Comparison of ENCODE assay signal across 17 cellular contexts in the genomic region with DNA sequence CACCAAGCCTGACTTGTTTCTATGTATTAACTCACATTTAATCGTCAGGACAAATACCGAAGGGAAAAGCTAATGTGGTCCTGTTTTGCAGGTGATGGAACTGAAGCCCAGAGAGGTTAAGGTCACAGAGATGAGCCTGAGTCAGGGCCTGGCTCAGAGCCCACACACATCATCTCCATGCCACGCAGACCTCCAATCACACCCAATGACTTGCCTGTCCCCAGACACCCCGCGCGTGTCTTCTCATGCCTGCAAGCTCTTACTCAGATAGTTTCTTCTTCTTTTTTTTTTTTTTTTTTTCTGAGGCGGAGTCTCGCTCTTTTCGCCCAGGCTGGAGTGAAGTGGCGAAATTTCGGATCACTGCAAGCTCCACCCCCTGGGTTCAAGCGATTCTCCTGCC. TPM values are rescaled to one million over a fixed set of nuclear protein-coding genes. Genes with fewer than 3 reads are reported as not detected.
"Had no signal": no experiment of that assay in that cellular context is flagged by ENCODE, and none has a peak within 500 bp of the region (broad histone marks: within the 10 kb centered on the region; RNA-seq: fewer than 3 reads in every experiment).

No MANE protein-coding gene starts in this region.

- H3K9ac ChIP-seq: neural progenitor cell, parathyroid adenoma had no signal

- H3K27ac Mint-ChIP-seq: activated naive CD8-positive, alpha-beta T cell; mesothelial cell of epicardium; neural progenitor cell had no signal

- H3K9me3 ChIP-seq: gastroesophageal sphincter had no signal

- H3K36me3 ChIP-seq: gastroesophageal sphincter, neural progenitor cell had no signal

- ATAC-seq: gastroesophageal sphincter had no signal

- H3K4me3 ChIP-seq: gastroesophageal sphincter, neural progenitor cell had no signal

- H3K27me3 ChIP-seq: gastroesophageal sphincter, neural progenitor cell had no signal

- H3K36me3 Mint-ChIP-seq: activated naive CD8-positive, alpha-beta T cell; mesothelial cell of epicardium; neural progenitor cell had no signal

- H3K9me3 Mint-ChIP-seq: mesothelial cell of epicardium, neural progenitor cell had no signal

- DNase-seq: activated CD4-positive, alpha-beta T cell treated with anti-CD3 and anti-CD28 coated beads, Interleukin-2, amount 50 U/mL, for 4 hours; activated T-cell treated with anti-CD3 and anti-CD28 coated beads, Interleukin-2, amount 50 U/mL, for 1 hour; aorta; retina; stimulated activated CD4-positive, alpha-beta T cell treated with anti-CD3 and anti-CD28 coated beads, Interleukin-4, amount 100 ng/mL, for 4 hours; T-helper 2 cell had no signal

- H2AFZ ChIP-seq: parathyroid adenoma had no signal

- H3K27ac ChIP-seq: gastroesophageal sphincter, neural progenitor cell, parathyroid adenoma had no signal

- H3K79me2 ChIP-seq: parathyroid adenoma had no signal

- H3K4me2 ChIP-seq: neural progenitor cell had no signal

- H3K4me1 ChIP-seq: gastroesophageal sphincter, neural progenitor cell, parathyroid adenoma had no signal

RNA-seq across cellular contexts. Expression of a gene that starts 19.4 kb away (rescaled TPM):
- total RNA-seq: aorta, fibroblast of lung, gastroesophageal sphincter, kidney epithelial cell, lower leg skin, mesothelial cell of epicardium, myocyte, skeletal muscle tissue, urinary bladder had no signal
- polyA plus RNA-seq: aorta, fibroblast of lung, urinary bladder had no signal
